Comparison of ENCODE assay signal across 7 cellular contexts in genomic region chr2:215002500-215002899, GRCh38.
DNase-seq lines count a peak whose midpoint lies in the region; ATAC-seq and TF ChIP-seq lines count a peak whose summit lies in the region.

No MANE protein-coding gene starts in this region.

- H3K36me3 Mint-ChIP-seq in H9 (ENCODE audit: insufficient read depth in 1 of 3, low read depth in 3 of 3) (no peaks in the 10 kb centered on the region), mesothelial cell of epicardium (no peaks in the 10 kb centered on the region)

- no peak overlapping the region for H3K56ac ChIP-seq in H9 (ENCODE audit: insufficient read length, low read depth, low read length)

- H3K9ac ChIP-seq in H9 (ENCODE audit: extremely low read depth, insufficient read length, low read length): no peak overlapping the region

- TF ChIP-seq EP300 in sigmoid colon (IDR thresholded peaks at IDR 0.05): no peak

- H3K4me1 Mint-ChIP-seq in H9 (peaks cover 7 to 8% of the 10 kb centered on the region in 2 experiments; a peak in 3 of 4 replicates), mesothelial cell of epicardium (peaks cover 8% of the 10 kb centered on the region)

- H3K27ac Mint-ChIP-seq in H9 (no peak overlapping the region), mesothelial cell of epicardium (no peak overlapping the region)

- H3K23ac ChIP-seq in H9 (ENCODE audit: insufficient read length, low read depth, low read length): no peak overlapping the region

- no peaks in the 10 kb centered on the region for H3K79me1 ChIP-seq in H9 (ENCODE audit: insufficient read depth, low read depth, low read length, poor library complexity, severe bottlenecking)

- no CpG with 5 or more reads among the region's 5 CpGs for WGBS in H9 (ENCODE audit: extremely low coverage, insufficient read length, low lambda C conversion rate)
- WGBS in sigmoid colon, 2 donors: 5 to 25% methylated on average over 5 of the region's 5 CpGs

- no peak overlapping the region for H4K8ac ChIP-seq in H9 (replicated peaks; ENCODE audit: insufficient read length, low read depth, low read length)

- H3K4me1 ChIP-seq in H9 (ENCODE audit: insufficient read depth, low read length) (no peaks in the 10 kb centered on the region), breast epithelium (no peaks in the 10 kb centered on the region), sigmoid colon (no peaks in the 10 kb centered on the region)

- TF ChIP-seq POLR2A in breast epithelium (IDR thresholded peaks at IDR 0.05) (no peak), sigmoid colon (IDR thresholded peaks at IDR 0.05) (no peak)

- DNase-seq in GM06990 (ENCODE audit: extremely low read depth, insufficient read length) (no peak), H9 (no peak), NCI-H2196 (lab: John Stamatoyannopoulos, UW; ENCODE audit: unreplicated experiment) (peak; percentile 44), breast epithelium (ENCODE audit: low spot score in 2 of 2) (no peak), mesothelial cell of epicardium (ENCODE audit: low spot score in 2 of 2, unreplicated experiment in 2 of 2) (no peak), left colon (no peak), sigmoid colon (no peak)

- no peak overlapping the region for H3K4ac ChIP-seq in H9 (ENCODE audit: low read depth, low read length)

- H3K27me3 ChIP-seq in GM06990 (replicated peaks; ENCODE audit: control insufficient read depth, insufficient read depth, low read length) (no peaks in the 10 kb centered on the region), H9 (ENCODE audit: insufficient read depth, low read length) (no peaks in the 10 kb centered on the region), breast epithelium (no peaks in the 10 kb centered on the region), sigmoid colon (no peaks in the 10 kb centered on the region)

- H2AK5ac ChIP-seq in H9 (ENCODE audit: insufficient read length, low read length): no peak overlapping the region

- H2BK120ac ChIP-seq in H9 (ENCODE audit: low read depth, low read length, poor library complexity, severe bottlenecking): no peak overlapping the region

- no peak overlapping the region for H4K5ac ChIP-seq in H9 (ENCODE audit: insufficient read length, low read depth, low read length)

- intact Hi-C loops in breast epithelium (cut with DNase I; ENCODE audit: low total_unique reads) (no loop called here), left colon (cut with DNase I, micrococcal nuclease) (no loop called here), sigmoid colon (cut with DNase I) (loop anchor here (5.0 kb wide), 1 partner anchor 1195 kb away; no protein-coding TSS in a partner anchor)

- no peak for ATAC-seq in left colon

- TF ChIP-seq CTCF in GM06990 (IDR thresholded peaks at IDR 0.05; ENCODE audit: insufficient read depth, low read length, poor library complexity, severe bottlenecking): peak; percentile 60
- TF ChIP-seq CTCF in H9 (conservative IDR thresholded peaks at IDR 0.05): peak; percentile 74
- peak in 2 of 3 donors; percentile 18 to 34 for TF ChIP-seq CTCF in breast epithelium (IDR thresholded peaks at IDR 0.05)
- peak; percentile 57 for TF ChIP-seq CTCF in mesothelial cell of epicardium (IDR thresholded peaks at IDR 0.05; ENCODE audit: unreplicated experiment)
- TF ChIP-seq CTCF in sigmoid colon (IDR thresholded peaks at IDR 0.05): peak in 1 of 4 experiments; percentile 44

- no peak overlapping the region for H3K18ac ChIP-seq in H9 (ENCODE audit: insufficient read length, low read depth, low read length)

- H3K79me2 ChIP-seq in H9 (ENCODE audit: insufficient read depth, low read length): no peaks in the 10 kb centered on the region

- H2BK15ac ChIP-seq in H9 (ENCODE audit: low read depth, low read length): no peak overlapping the region

- H3K23me2 ChIP-seq in H9 (ENCODE audit: insufficient read length, low read depth, low read length, poor library complexity, severe bottlenecking): no peaks in the 10 kb centered on the region

- no peaks in the 10 kb centered on the region for H3K9me3 Mint-ChIP-seq in H9
- H3K9me3 Mint-ChIP-seq in mesothelial cell of epicardium: no peaks in the 10 kb centered on the region

- H3K27me3 Mint-ChIP-seq in H9 (ENCODE audit: low read depth) (no peaks in the 10 kb centered on the region), mesothelial cell of epicardium (ENCODE audit: low read depth) (no peaks in the 10 kb centered on the region)

- H3K27ac ChIP-seq in H9 (ENCODE audit: insufficient read length, low read depth, low read length): no peak overlapping the region
- H3K27ac ChIP-seq in breast epithelium: no peak overlapping the region
- H3K27ac ChIP-seq in sigmoid colon: no peak overlapping the region

- H3K9me3 ChIP-seq in H9 (ENCODE audit: control insufficient read depth, low read depth, low read length) (no peaks in the 10 kb centered on the region), breast epithelium (no peaks in the 10 kb centered on the region), sigmoid colon (no peaks in the 10 kb centered on the region)

- no peak overlapping the region for H3T11ph ChIP-seq in H9 (ENCODE audit: low read length)

- no peaks in the 10 kb centered on the region for H4K20me1 ChIP-seq in H9 (ENCODE audit: control insufficient read depth, insufficient read depth, insufficient read length)

- H4K91ac ChIP-seq in H9 (ENCODE audit: insufficient read length, low read depth, low read length): no peak overlapping the region

- H3K14ac ChIP-seq in H9 (ENCODE audit: insufficient read depth, low read length): no peak overlapping the region

- H3K36me3 ChIP-seq in GM06990 (ENCODE audit: control insufficient read depth, insufficient read depth, low read length) (no peaks in the 10 kb centered on the region), breast epithelium (no peaks in the 10 kb centered on the region), sigmoid colon (no peaks in the 10 kb centered on the region)

- H2BK20ac ChIP-seq in H9 (ENCODE audit: low read depth, low read length, poor library complexity, severe bottlenecking): no peak overlapping the region

- H2BK12ac ChIP-seq in H9 (ENCODE audit: insufficient read length, low read depth, low read length): no peak overlapping the region

- no peak overlapping the region for H2AFZ ChIP-seq in H9 (ENCODE audit: low read length)

- no peak overlapping the region for H2BK5ac ChIP-seq in H9 (ENCODE audit: insufficient read length, low read length)

- no peak overlapping the region for H3K4me2 ChIP-seq in H9 (ENCODE audit: insufficient read depth, insufficient read length, low read length)

- H3K4me3 ChIP-seq in GM06990 (replicated peaks; ENCODE audit: low read depth, low read length) (no peak overlapping the region), breast epithelium (no peak overlapping the region), sigmoid colon (no peak overlapping the region)

- H3K4me3 Mint-ChIP-seq in H9 (no peak overlapping the region), mesothelial cell of epicardium (no peak overlapping the region)
